ENCODE assay signal across 8 cellular contexts in genomic region chr9:91422832-91423711, GRCh38. TPM values are rescaled to one million over a fixed set of nuclear protein-coding genes. Genes with fewer than 3 reads are reported as not detected.
DNase-seq lines count a peak whose midpoint lies in the region; ATAC-seq lines count a peak whose summit lies in the region.

No MANE protein-coding gene starts in this region.

- peak overlapping the region; percentile 89 for H3K27ac Mint-ChIP-seq in activated CD8-positive, alpha-beta T cell treated with anti-CD3 and anti-CD28 coated beads, Interleukin-2, amount 10 ng/mL, durations not matched to agents 7 days and 5 days

- H3K9me3 ChIP-seq in effector memory CD4-positive, alpha-beta T cell (ENCODE audit: control insufficient read depth, low read length): no peaks in the 10 kb centered on the region

- DNase-seq in NK-92 treated with Interleukin-12 subunit alpha and Interleukin-12 subunit beta, amount 100 ng/mL, for 24 hours (lab: John Stamatoyannopoulos, UW): peak; percentile 42
- DNase-seq in NK-92 (lab: John Stamatoyannopoulos, UW; ENCODE audit: unreplicated experiment) (no peak), NCI-H2171 treated with DMSO at 0.1 percent for 48 hours (lab: John Stamatoyannopoulos, UW) (peak; percentile 69), medulla oblongata (ENCODE audit: extremely low spot score) (peak; percentile 75)
- peak; percentile 77 for DNase-seq in activated CD8-positive, alpha-beta T cell treated with anti-CD3 and anti-CD28 coated beads, Interleukin-2, amount 10 ng/mL, durations not matched to agents 7 days and 5 days
- DNase-seq in effector memory CD4-positive, alpha-beta T cell: peak; percentile 25 to 40 (median 36)
- DNase-seq in stimulated activated CD8-positive, alpha-beta memory T cell treated with anti-CD3 and anti-CD28 coated beads, Interleukin-4, amount 100 ng/mL, for 48 hours: peak; percentile 65

- POLR2A ChIA-PET in activated CD8-positive, alpha-beta T cell treated with anti-CD3 and anti-CD28 coated beads, Interleukin-2, amount 10 ng/mL, durations not matched to agents 7 days and 5 days (lab: Charles Lee): interaction anchor here (0.6 to 5.2 kb wide), 10 partner anchors 26 to 386 kb away, joined by 3 to 43 read pairs (median 4); partner anchors contain the start of gene AUH

- CTCF ChIA-PET in activated CD8-positive, alpha-beta T cell treated with anti-CD3 and anti-CD28 coated beads, Interleukin-2, amount 10 ng/mL, durations not matched to agents 7 days and 5 days (lab: Charles Lee): interaction anchor here (0.7 to 13.5 kb wide), 14 partner anchors 10 to 508 kb away, joined by 3 to 244 read pairs (median 8); partner anchors contain the start of gene AUH

- H3K27ac ChIP-seq in effector memory CD4-positive, alpha-beta T cell (ENCODE audit: insufficient read depth, low read length, poor library complexity, severe bottlenecking): peak overlapping the region; percentile 16

- H3K4me3 ChIP-seq in effector memory CD4-positive, alpha-beta T cell (ENCODE audit: insufficient read depth, low read depth, low read length, poor library complexity, severe bottlenecking): peak overlapping the region; percentile 61

- peaks cover 15% of the 10 kb centered on the region for H3K36me3 Mint-ChIP-seq in activated CD8-positive, alpha-beta T cell treated with anti-CD3 and anti-CD28 coated beads, Interleukin-2, amount 10 ng/mL, durations not matched to agents 7 days and 5 days (ENCODE audit: low read depth)

- peak overlapping the region; percentile 96 for H3K4me3 Mint-ChIP-seq in activated CD8-positive, alpha-beta T cell treated with anti-CD3 and anti-CD28 coated beads, Interleukin-2, amount 10 ng/mL, durations not matched to agents 7 days and 5 days

- no peaks in the 10 kb centered on the region for H3K9me3 Mint-ChIP-seq in activated CD8-positive, alpha-beta T cell treated with anti-CD3 and anti-CD28 coated beads, Interleukin-2, amount 10 ng/mL, durations not matched to agents 7 days and 5 days (ENCODE audit: insufficient read depth)

- H3K4me1 Mint-ChIP-seq in activated CD8-positive, alpha-beta T cell treated with anti-CD3 and anti-CD28 coated beads, Interleukin-2, amount 10 ng/mL, durations not matched to agents 7 days and 5 days (ENCODE audit: low read depth): peaks cover 62% of the 10 kb centered on the region

- H3K4me1 ChIP-seq in effector memory CD4-positive, alpha-beta T cell (ENCODE audit: control insufficient read depth, insufficient read depth, low read length, poor library complexity, severe bottlenecking): peaks cover 30% of the 10 kb centered on the region

- H3K27me3 Mint-ChIP-seq in activated CD8-positive, alpha-beta T cell treated with anti-CD3 and anti-CD28 coated beads, Interleukin-2, amount 10 ng/mL, durations not matched to agents 7 days and 5 days (ENCODE audit: low read depth): no peaks in the 10 kb centered on the region

- H3K36me3 ChIP-seq in effector memory CD4-positive, alpha-beta T cell (ENCODE audit: control insufficient read depth, insufficient read depth, low read length): no peaks in the 10 kb centered on the region

- ATAC-seq in HG02870 (IDR thresholded peaks at IDR 0.05; ENCODE audit: unreplicated experiment): peak; percentile 33
- peak; percentile 44 for ATAC-seq in activated CD8-positive, alpha-beta T cell treated with anti-CD3 and anti-CD28 coated beads, Interleukin-2, amount 10 ng/mL, durations not matched to agents 7 days and 5 days

- H3K27me3 ChIP-seq in effector memory CD4-positive, alpha-beta T cell (replicated peaks; ENCODE audit: control insufficient read depth, insufficient read depth, low read length, poor library complexity, severe bottlenecking): peaks cover 28% of the 10 kb centered on the region

RNA-seq across cellular contexts. Expression of gene NFIL3, which starts 0.6 kb away (rescaled TPM):
- 10 to 100 TPM; 38.1 to 39.5 TPM for total RNA-seq in activated CD8-positive, alpha-beta T cell treated with anti-CD3 and anti-CD28 coated beads, Interleukin-2, amount 10 ng/mL, durations not matched to agents 7 days and 5 days
